In the genomic region with DNA sequence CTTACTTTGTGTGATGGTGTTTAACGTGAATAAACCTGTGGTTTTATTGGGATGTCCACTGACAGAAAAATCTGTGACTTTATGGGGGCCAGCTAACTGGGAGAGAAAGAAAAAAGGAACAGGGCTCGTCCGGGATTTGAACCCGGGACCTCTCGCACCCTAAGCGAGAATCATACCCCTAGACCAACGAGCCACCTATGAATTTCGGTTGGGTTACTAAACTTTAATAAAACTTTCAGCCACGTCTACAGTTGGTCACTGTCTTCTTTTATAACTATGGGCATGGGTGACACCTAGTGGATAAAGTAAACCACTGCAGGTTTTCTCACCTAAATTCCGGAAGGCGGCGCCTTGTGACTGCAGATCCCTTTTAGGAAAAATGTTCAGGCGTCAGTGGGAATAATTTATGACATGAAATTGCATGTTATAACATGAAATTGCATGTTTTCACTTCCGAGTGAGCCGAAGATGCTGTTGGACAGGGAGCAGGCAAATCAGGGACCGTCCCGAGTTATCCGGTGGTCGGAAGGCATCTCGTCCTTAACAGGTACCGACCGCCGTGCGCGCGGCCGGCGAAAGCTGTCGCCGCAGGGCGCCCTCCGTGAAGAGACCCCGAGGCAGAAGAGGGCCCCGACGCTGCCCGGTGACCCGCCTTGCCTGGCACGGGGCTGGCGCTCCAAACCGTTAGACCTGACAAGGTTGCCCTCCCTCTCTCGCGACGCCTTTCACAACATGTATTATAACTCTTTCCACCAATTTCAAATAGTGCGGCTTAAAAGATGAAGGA, we compare ENCODE assay signal across 8 cellular contexts. TPM values are rescaled to one million over a fixed set of nuclear protein-coding genes. Genes with fewer than 3 reads are reported as not detected.
DNase-seq lines count a peak whose midpoint lies in the region; ATAC-seq and TF ChIP-seq lines count a peak whose summit lies in the region.

No MANE protein-coding gene starts in this region.

- DNase-seq in AG04450 (ENCODE audit: low read depth, low spot score) (peak; percentile 78), NCI-H1048 (lab: John Stamatoyannopoulos, UW) (peak; percentile 66), SJSA1 (ENCODE audit: low read depth in 1 of 2, low spot score in 2 of 2) (peak; percentile 66 to 94), adrenal gland (peak; percentile 60 to 93 (median 77)), heart right ventricle (peak; percentile 28 to 72), ovary (peak; percentile 53 to 82 (median 70))

- H3K4me1 ChIP-seq in SJSA1 (replicated peaks) (peaks cover 10% of the 10 kb centered on the region), adrenal gland (replicated peaks in 1 of 2) (peaks cover 0 to 9% of the 10 kb centered on the region in 2 donors), heart right ventricle (peaks cover 3 to 39% (median 21%) of the 10 kb centered on the region in 9 donors), ovary (ENCODE audit: insufficient read depth) (no peaks in the 10 kb centered on the region)

- 0 to 1% (median 0%) methylated on average over 20 to 44 of the region's 44 CpGs for WGBS in adrenal gland, 4 donors
- WGBS in heart right ventricle, 2 donors, result 0% methylated on average over 44 of the region's 44 CpGs
- WGBS in ovary, 3 donors, result 0 to 1% (median 1%) methylated on average over 44 of the region's 44 CpGs

- POLR2A ChIA-PET in AG04450 (lab: Yijun Ruan, JAX), result interaction anchor here (0.8 kb wide), 1 partner anchor 266 kb away, joined by 3 read pairs; no protein-coding TSS in a partner anchor

- intact Hi-C loops in adrenal gland (cut with DNase I), result loop anchor here (5.0 to 10.0 kb wide), 6 partner anchors 73 to 287 kb away; partner anchors contain the start of gene RNASE4 (in 1 of the 2)
- intact Hi-C loops in heart right ventricle (cut with DNase I), result loop anchor here (1.0 to 10.0 kb wide), 22 partner anchors 73 to 287 kb away; partner anchors contain the start of genes TEP1 (in 6 of the 10), APEX1 (in 3 of the 10), PARP2 (in 3 of the 10) and RNASE4 (in 2 of the 10)
- intact Hi-C loops in ovary (cut with DNase I), result loop anchor here (5.0 kb wide), 4 partner anchors 73 to 282 kb away; partner anchors contain the start of genes RNASE4 (in 2 of the 4), PARP2 (in 1 of the 4) and TEP1 (in 1 of the 4)

- H3K36me3 ChIP-seq in SJSA1, result no peaks in the 10 kb centered on the region
- H3K36me3 ChIP-seq in adrenal gland (replicated peaks in 1 of 2), result no peaks in the 10 kb centered on the region
- H3K36me3 ChIP-seq in heart right ventricle, result no peaks in the 10 kb centered on the region
- H3K36me3 ChIP-seq in ovary, result no peaks in the 10 kb centered on the region

- H3K27ac ChIP-seq in AG04450 (ENCODE audit: low read depth, low read length), result no peak overlapping the region
- no peak overlapping the region for H3K27ac ChIP-seq in SJSA1
- H3K27ac ChIP-seq in adrenal gland, result peak overlapping the region in 4 of 5 donors; percentile 26 to 85 (median 78)
- peak overlapping the region in 8 of 10 donors; percentile 29 to 75 (median 54) for H3K27ac ChIP-seq in heart right ventricle
- peak overlapping the region; percentile 64 to 75 for H3K27ac ChIP-seq in ovary

- peak; percentile 94 for TF ChIP-seq CTCF in AG04450 (IDR thresholded peaks at IDR 0.05; ENCODE audit: low read depth, low read length)
- peak; percentile 90 to 100 (median 96) for TF ChIP-seq CTCF in adrenal gland (IDR thresholded peaks at IDR 0.05)
- peak; percentile 90 to 99 (median 94) for TF ChIP-seq CTCF in heart right ventricle (IDR thresholded peaks at IDR 0.05)
- peak; percentile 84 to 96 (median 90) for TF ChIP-seq CTCF in ovary (IDR thresholded peaks at IDR 0.05)

- H3K9me3 ChIP-seq in AG04450 (ENCODE audit: control insufficient read depth, insufficient read depth, low read length) (no peaks in the 10 kb centered on the region), SJSA1 (replicated peaks) (no peaks in the 10 kb centered on the region), adrenal gland (replicated peaks in 1 of 3) (no peaks in the 10 kb centered on the region), heart right ventricle (no peaks in the 10 kb centered on the region), ovary (no peaks in the 10 kb centered on the region)

- peak in 1 of 2 donors; percentile 34 for TF ChIP-seq POLR2A in adrenal gland (IDR thresholded peaks at IDR 0.05)
- TF ChIP-seq POLR2A in ovary (IDR thresholded peaks at IDR 0.05), result no peak

- no peak for TF ChIP-seq EP300 in ovary (IDR thresholded peaks at IDR 0.05)

- H3K27me3 ChIP-seq in AG04450 (ENCODE audit: control insufficient read depth, insufficient read depth, low read length) (no peaks in the 10 kb centered on the region), SJSA1 (replicated peaks) (no peaks in the 10 kb centered on the region), adrenal gland (no peaks in the 10 kb centered on the region), heart right ventricle (no peaks in the 10 kb centered on the region), ovary (no peaks in the 10 kb centered on the region)

- H3K4me3 ChIP-seq in AG04450 (ENCODE audit: low read depth, low read length) (peak overlapping the region; percentile 82), SJSA1 (peak overlapping the region; percentile 57), adrenal gland (peak overlapping the region in 2 of 4 donors; percentile 57 to 77), heart right ventricle (peak overlapping the region; percentile 69 to 96 (median 76)), ovary (peak overlapping the region; percentile 93)

- ATAC-seq in GM19035 (IDR thresholded peaks at IDR 0.05; ENCODE audit: unreplicated experiment) (peak; percentile 31), heart right ventricle (peak; percentile 26 to 67 (median 60)), HG02852 (IDR thresholded peaks at IDR 0.05; ENCODE audit: unreplicated experiment) (no peak)

- CTCF ChIA-PET in AG04450 (lab: Charles Lee), result interaction anchor here (0.6 to 7.9 kb wide), 25 partner anchors 9 to 362 kb away, joined by 3 to 71 read pairs (median 4); partner anchors contain the start of genes CCNB1IP1, PARP2, PIP4P1 and TEP1

RNA-seq across cellular contexts. Expression of gene RNASE12, which starts 18.2 kb away (rescaled TPM):
- polyA plus RNA-seq in AG04450 (2011; rRNA removed) (not detected in 2 replicates), adrenal gland (not detected), heart right ventricle (not detected), ovary (not detected)
- polyA minus RNA-seq in AG04450 (2011; rRNA and poly(A)+ RNA removed), result not detected in 2 replicates
- not detected in 2 replicates for total RNA-seq in SJSA1 (2014; rRNA removed; shearing (Covaris generic))
- total RNA-seq in adrenal gland (not detected), heart right ventricle (not detected), ovary (not detected)

RNA-seq across cellular contexts. Expression of gene RNASE11, which starts 21.6 kb away (rescaled TPM):
- polyA plus RNA-seq in AG04450 (2011; rRNA removed) (not detected in 2 replicates), adrenal gland (under 1 TPM in 1 of 3 donors, not detected in 2; 0.57 TPM), heart right ventricle (not detected), ovary (under 1 TPM in 1 of 2 donors, not detected in 1; 0.28 TPM)
- not detected in 2 replicates for polyA minus RNA-seq in AG04450 (2011; rRNA and poly(A)+ RNA removed)
- not detected in 2 replicates for total RNA-seq in SJSA1 (2014; rRNA removed; shearing (Covaris generic))
- total RNA-seq in adrenal gland (not detected), heart right ventricle (not detected), ovary (not detected)

RNA-seq across cellular contexts. Expression of gene OR6S1, which starts 32.1 kb away (rescaled TPM):
- polyA plus RNA-seq in AG04450 (2011; rRNA removed), result not detected in 2 replicates
- polyA minus RNA-seq in AG04450 (2011; rRNA and poly(A)+ RNA removed), result not detected in 2 replicates
- total RNA-seq in SJSA1 (2014; rRNA removed; shearing (Covaris generic)), result not detected in 2 replicates
- not detected for total RNA-seq in adrenal gland
- not detected for polyA plus RNA-seq in adrenal gland
- total RNA-seq in heart right ventricle, result not detected
- polyA plus RNA-seq in heart right ventricle, result not detected
- total RNA-seq in ovary, result not detected
- not detected for polyA plus RNA-seq in ovary

RNA-seq across cellular contexts. Expression of gene RNASE9, which starts 48.6 kb away (rescaled TPM):
- not detected in 2 replicates for polyA plus RNA-seq in AG04450 (2011; rRNA removed)
- polyA minus RNA-seq in AG04450 (2011; rRNA and poly(A)+ RNA removed), result not detected in 2 replicates
- not detected in 2 replicates for total RNA-seq in SJSA1 (2014; rRNA removed; shearing (Covaris generic))
- not detected for total RNA-seq in adrenal gland
- not detected for polyA plus RNA-seq in adrenal gland
- total RNA-seq in heart right ventricle, result not detected
- not detected for polyA plus RNA-seq in heart right ventricle
- total RNA-seq in ovary, result not detected
- not detected for polyA plus RNA-seq in ovary

Comparison
In these comparisons a context has a peak if more than half of its experiments do, and no peak if none do; other contexts are left out.
1. H3K27ac ChIP-seq: peak in adrenal gland (4 of 5), heart right ventricle (8 of 10) and ovary (2 of 2); none in AG04450 (single experiment) and SJSA1 (single experiment).
2. Peak in every context shown above with its lines, with median percentiles within 50 percentile points of each other: DNase-seq and CTCF ChIP-seq.